15 cellular contexts compared by ENCODE assay signal in the genomic region with DNA sequence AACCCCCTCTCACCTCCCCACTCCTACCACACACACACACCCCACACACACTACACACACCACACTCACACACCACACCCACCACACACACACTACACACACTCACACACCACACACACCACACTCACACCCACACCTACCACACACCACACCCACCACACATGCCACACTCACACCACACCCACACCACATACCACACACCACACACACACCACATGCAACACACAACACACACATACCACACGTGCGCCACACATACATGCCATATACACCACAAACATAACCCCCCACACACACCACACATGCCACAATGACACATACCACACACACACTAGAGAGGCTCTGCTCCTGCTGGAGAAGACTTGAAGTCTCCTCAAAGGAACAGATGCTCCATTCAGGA. TPM values are rescaled to one million over a fixed set of nuclear protein-coding genes. Genes with fewer than 3 reads are reported as not detected.
DNase-seq lines count a peak whose midpoint lies in the region; ATAC-seq lines count a peak whose summit lies in the region.
"Had no signal": no experiment of that assay in that cellular context is flagged by ENCODE, and none has a peak within 500 bp of the region (broad histone marks: within the 10 kb centered on the region; RNA-seq: fewer than 3 reads in every experiment).

No MANE protein-coding gene starts in this region.

- no peaks in the 10 kb centered on the region for H3K9me3 Mint-ChIP-seq in activated naive CD4-positive, alpha-beta T cell treated with anti-CD3 and anti-CD28 coated beads, Interleukin-2, amount 10 ng/mL, durations not matched to agents 7 days and 5 days
- no peaks in the 10 kb centered on the region for H3K9me3 Mint-ChIP-seq in immature natural killer cell
- H3K9me3 Mint-ChIP-seq: naive thymus-derived CD8-positive, alpha-beta T cell had no signal

- H3K4me3 Mint-ChIP-seq in activated naive CD4-positive, alpha-beta T cell treated with anti-CD3 and anti-CD28 coated beads, Interleukin-2, amount 10 ng/mL, durations not matched to agents 7 days and 5 days: no peak overlapping the region
- H3K4me3 Mint-ChIP-seq in immature natural killer cell: peak overlapping the region in 3 of 5 donors; percentile 4 to 70 (median 25)
- H3K4me3 Mint-ChIP-seq: naive thymus-derived CD8-positive, alpha-beta T cell had no signal

- peak overlapping the region; percentile 78 for H3K27ac Mint-ChIP-seq in activated naive CD4-positive, alpha-beta T cell treated with anti-CD3 and anti-CD28 coated beads, Interleukin-2, amount 10 ng/mL, durations not matched to agents 7 days and 5 days
- peak overlapping the region in 4 of 6 donors; percentile 18 to 81 (median 42) for H3K27ac Mint-ChIP-seq in immature natural killer cell

- H3K27me3 Mint-ChIP-seq in activated naive CD4-positive, alpha-beta T cell treated with anti-CD3 and anti-CD28 coated beads, Interleukin-2, amount 10 ng/mL, durations not matched to agents 7 days and 5 days: peaks cover 39% of the 10 kb centered on the region
- peaks cover 11 to 23% (median 16%) of the 10 kb centered on the region in 3 donors for H3K27me3 Mint-ChIP-seq in immature natural killer cell (ENCODE audit: low read depth in 3 of 3)

- H3K36me3 Mint-ChIP-seq in activated naive CD4-positive, alpha-beta T cell treated with anti-CD3 and anti-CD28 coated beads, Interleukin-2, amount 10 ng/mL, durations not matched to agents 7 days and 5 days: peaks cover 6% of the 10 kb centered on the region
- H3K36me3 Mint-ChIP-seq in immature natural killer cell: peaks cover 0 to 4% (median 0%) of the 10 kb centered on the region in 3 donors
- H3K36me3 Mint-ChIP-seq: naive thymus-derived CD8-positive, alpha-beta T cell had no signal

- DNase-seq in activated naive CD4-positive, alpha-beta T cell treated with anti-CD3 and anti-CD28 coated beads, Interleukin-2, amount 10 ng/mL, durations not matched to agents 7 days and 5 days: no peak
- DNase-seq in activated naive CD4-positive, alpha-beta T cell (lab: John Stamatoyannopoulos, UW): no peak
- peak; percentile 72 to 77 for DNase-seq in activated T-cell treated with anti-CD3 and anti-CD28 coated beads, Interleukin-2, amount 50 U/mL, for 48 hours
- DNase-seq in immature natural killer cell: no peak
- DNase-seq in stimulated activated naive CD8-positive, alpha-beta T cell treated with anti-CD3 and anti-CD28 coated beads, Interleukin-15, Interleukin-2, amounts not matched to agents 100 U/mL and 50 U/mL, for 24 hours: peak; percentile 50
- no peak for DNase-seq in HPDE6-E6E7 (ENCODE audit: extremely low spot score)
- DNase-seq in H4 (ENCODE audit: low spot score): no peak
- DNase-seq: left lung, NCI-H1417, NCI-H226, SK-N-SH, testis had no signal

- peaks cover 42% of the 10 kb centered on the region for H3K4me1 Mint-ChIP-seq in activated naive CD4-positive, alpha-beta T cell treated with anti-CD3 and anti-CD28 coated beads, Interleukin-2, amount 10 ng/mL, durations not matched to agents 7 days and 5 days
- H3K4me1 Mint-ChIP-seq in immature natural killer cell: peaks cover 32 to 45% of the 10 kb centered on the region in 2 donors

- CTCF ChIA-PET in activated naive CD4-positive, alpha-beta T cell treated with anti-CD3 and anti-CD28 coated beads, Interleukin-2, amount 10 ng/mL, durations not matched to agents 7 days and 5 days (lab: Charles Lee): no interaction called here

- no peak for ATAC-seq in stimulated activated naive CD8-positive, alpha-beta T cell treated with anti-CD3 and anti-CD28 coated beads, Interleukin-15, Interleukin-2, amounts not matched to agents 100 U/mL and 50 U/mL, for 24 hours
- ATAC-seq in HG02610 (IDR thresholded peaks at IDR 0.05; ENCODE audit: unreplicated experiment): no peak
- ATAC-seq: left lung; naive thymus-derived CD8-positive, alpha-beta T cell; sciatic nerve had no signal

RNA-seq across cellular contexts. Expression of a gene that starts 5.9 kb away (rescaled TPM):
- not detected for polyA plus RNA-seq in immature natural killer cell
- 1.1 and 4.1 TPM in 2 replicates for total RNA-seq in H4 (2014; rRNA removed; shearing (Covaris generic))
- total RNA-seq: naive thymus-derived CD8-positive, alpha-beta T cell; sciatic nerve had no signal
- polyA plus RNA-seq: naive thymus-derived CD8-positive, alpha-beta T cell had no signal

RNA-seq across cellular contexts. Expression of a gene that starts 25.8 kb away (rescaled TPM):
- under 1 TPM in 1 of 3 donors, not detected in 2; 0.48 TPM for polyA plus RNA-seq in immature natural killer cell
- total RNA-seq in H4 (2014; rRNA removed; shearing (Covaris generic)): 0.21 and 0.37 TPM in 2 replicates
- polyA plus RNA-seq: naive thymus-derived CD8-positive, alpha-beta T cell had no signal

RNA-seq across cellular contexts. Expression of a gene that starts 56.3 kb away (rescaled TPM):
- polyA plus RNA-seq in immature natural killer cell: 10 to 100 TPM in 1 of 3 donors, 1 to 10 TPM in 2; 3.7 to 15.0 (median 4.9) TPM
- 14.4 TPM in 2 replicates for total RNA-seq in H4 (2014; rRNA removed; shearing (Covaris generic))

Comparison
In these comparisons a context has a peak if more than half of its experiments do, and no peak if none do; other contexts are left out.
1. DNase-seq: peak in activated T-cell treated with anti-CD3 and anti-CD28 coated beads, Interleukin-2, amount 50 U/mL, for 48 hours (2 of 2) and stimulated activated naive CD8-positive, alpha-beta T cell treated with anti-CD3 and anti-CD28 coated beads, Interleukin-15, Interleukin-2, amounts not matched to agents 100 U/mL and 50 U/mL, for 24 hours (single experiment); none in activated naive CD4-positive, alpha-beta T cell treated with anti-CD3 and anti-CD28 coated beads, Interleukin-2, amount 10 ng/mL, durations not matched to agents 7 days and 5 days (single experiment), activated naive CD4-positive, alpha-beta T cell (0 of 4), immature natural killer cell (0 of 3), HPDE6-E6E7 (single experiment) and H4 (single experiment).